In the genomic region with DNA sequence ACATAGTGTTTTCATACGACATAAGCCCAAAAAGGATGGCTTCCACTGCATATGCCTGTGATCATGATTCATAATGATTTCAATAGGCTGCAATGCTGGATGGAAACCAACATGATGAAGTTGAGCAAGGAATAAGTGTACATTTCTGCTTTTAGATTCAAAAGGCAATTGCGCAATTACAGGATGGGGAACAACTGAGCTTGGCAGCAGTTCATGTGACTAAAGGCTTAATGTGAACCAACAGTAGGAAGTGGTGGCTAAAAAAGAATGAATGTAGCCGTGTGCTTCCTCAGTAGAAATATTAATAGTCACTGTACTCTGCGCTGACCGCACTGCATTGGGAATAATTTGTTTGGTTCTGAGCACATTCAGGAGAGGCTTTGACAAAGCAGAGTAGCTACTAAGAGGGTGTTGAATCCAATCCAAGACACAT, we compare ENCODE assay signal across 8 cellular contexts.
DNase-seq lines count a peak whose midpoint lies in the region; ATAC-seq and TF ChIP-seq lines count a peak whose summit lies in the region.

No MANE protein-coding gene starts in this region.

- DNase-seq in AG09309 (ENCODE audit: low read depth) (peak; percentile 99), NCI-H2029 (lab: John Stamatoyannopoulos, UW) (peak; percentile 48), dedifferentiated amniotic fluid mesenchymal stem cell (ENCODE audit: extremely low spot score) (peak; percentile 96), middle frontal gyrus (ENCODE audit: extremely low spot score, low spot score) (peak; percentile 70)
- DNase-seq in activated naive CD4-positive, alpha-beta T cell treated with anti-CD3 and anti-CD28 coated beads, Interleukin-2, amount 50 U/mL, for 16 hours: no peak
- no peak for DNase-seq in activated T-cell treated with anti-CD3 and anti-CD28 coated beads, Interleukin-2, amount 50 U/mL, for 1 hour

- ATAC-seq in HG03378 (IDR thresholded peaks at IDR 0.05; ENCODE audit: unreplicated experiment) (no peak), GM18861 (IDR thresholded peaks at IDR 0.05; ENCODE audit: unreplicated experiment) (no peak)

- no peak overlapping the region for H3K4me3 ChIP-seq in AG09309 (ENCODE audit: control insufficient read depth, low read depth, low read length)

- no peak for TF ChIP-seq CTCF in AG09309 (IDR thresholded peaks at IDR 0.05; ENCODE audit: control insufficient read depth, insufficient read depth, low read depth, low read length, missing control alignments)

Comparison
In these comparisons a context has a peak if more than half of its experiments do, and no peak if none do; other contexts are left out.
1. DNase-seq: peak in AG09309 (single experiment), NCI-H2029 (single experiment), dedifferentiated amniotic fluid mesenchymal stem cell (single experiment) and middle frontal gyrus (single experiment); none in activated naive CD4-positive, alpha-beta T cell treated with anti-CD3 and anti-CD28 coated beads, Interleukin-2, amount 50 U/mL, for 16 hours (single experiment) and activated T-cell treated with anti-CD3 and anti-CD28 coated beads, Interleukin-2, amount 50 U/mL, for 1 hour (single experiment).